Comparison of ENCODE assay signal across 1 cellular context in the genomic region with DNA sequence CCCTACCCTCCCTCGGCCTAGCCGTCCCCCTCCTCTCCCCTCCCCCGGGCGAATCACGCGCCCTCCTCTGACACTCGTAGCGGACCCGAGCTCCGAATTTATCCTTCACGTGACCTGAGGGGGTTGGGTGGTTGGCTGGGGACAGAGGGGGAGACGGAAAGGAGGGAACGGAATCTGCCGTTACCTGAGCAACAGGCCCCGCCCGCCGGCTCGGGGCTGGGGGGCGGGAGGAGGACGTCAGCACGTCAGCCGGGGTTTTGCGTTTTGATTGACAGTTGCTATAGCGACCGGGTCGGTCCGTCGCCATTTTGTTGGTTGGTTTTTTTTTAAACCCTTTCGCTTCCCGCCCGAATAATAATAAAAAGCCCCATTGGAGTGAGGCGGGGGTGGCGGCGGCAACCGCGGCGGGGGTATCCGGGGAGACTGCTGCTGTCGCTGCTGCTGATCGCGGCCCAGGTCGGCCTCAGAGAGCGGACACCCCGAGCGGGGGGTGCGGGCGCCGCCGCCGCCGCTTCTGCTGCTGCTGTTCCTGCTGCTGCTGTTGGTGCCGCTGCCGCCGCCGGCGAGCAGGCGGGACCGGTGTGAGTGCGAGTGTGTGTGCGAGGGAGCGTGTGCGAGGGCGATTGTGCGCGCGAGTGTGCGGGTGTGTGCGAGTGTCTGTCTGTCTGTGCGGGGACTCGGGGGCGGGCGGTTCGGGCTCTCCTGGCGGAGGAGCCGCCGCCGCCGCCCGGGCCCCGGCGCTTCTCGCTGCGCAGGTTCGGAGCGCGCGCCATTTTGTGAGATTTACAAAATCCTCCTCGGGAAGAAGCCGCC.
TF ChIP-seq lines count a peak whose summit lies in the region.

A gene (plus strand): TSS at position 286 of the 813 bp plus-strand sequence. CDS start 53,602 bp downstream, outside the sequence.

TF ChIP-seq in WTC11, 78 proteins besides CTCF, POLR2A, EP300 and RAD21 (continued from another document):
- TF ChIP-seq, protein P1, sequence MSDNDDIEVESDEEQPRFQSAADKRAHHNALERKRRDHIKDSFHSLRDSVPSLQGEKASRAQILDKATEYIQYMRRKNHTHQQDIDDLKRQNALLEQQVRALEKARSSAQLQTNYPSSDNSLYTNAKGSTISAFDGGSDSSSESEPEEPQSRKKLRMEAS (CRISPR knock-in tag; IDR thresholded peaks at IDR 0.05), result peak; percentile 31; the same call in 1 of the 2 replicates
- TF ChIP-seq FOXK1 (CRISPR knock-in tag; IDR thresholded peaks at IDR 0.05), result peak; percentile 57; the same call in 1 of the 2 replicates
- TF ChIP-seq RORB (CRISPR knock-in tag; IDR thresholded peaks at IDR 0.05), result no peak
- no peak for TF ChIP-seq ZNF671 (CRISPR knock-in tag; IDR thresholded peaks at IDR 0.05)
- TF ChIP-seq, protein P2, sequence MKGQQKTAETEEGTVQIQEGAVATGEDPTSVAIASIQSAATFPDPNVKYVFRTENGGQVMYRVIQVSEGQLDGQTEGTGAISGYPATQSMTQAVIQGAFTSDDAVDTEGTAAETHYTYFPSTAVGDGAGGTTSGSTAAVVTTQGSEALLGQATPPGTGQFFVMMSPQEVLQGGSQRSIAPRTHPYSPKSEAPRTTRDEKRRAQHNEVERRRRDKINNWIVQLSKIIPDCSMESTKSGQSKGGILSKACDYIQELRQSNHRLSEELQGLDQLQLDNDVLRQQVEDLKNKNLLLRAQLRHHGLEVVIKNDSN (CRISPR knock-in tag; IDR thresholded peaks at IDR 0.05), result peak; percentile 97
- no peak for TF ChIP-seq ZNF396 (CRISPR knock-in tag; IDR thresholded peaks at IDR 0.05; ENCODE audit: borderline replicate concordance)
